ENCODE assay signal across 1 cellular context in the genomic region with DNA sequence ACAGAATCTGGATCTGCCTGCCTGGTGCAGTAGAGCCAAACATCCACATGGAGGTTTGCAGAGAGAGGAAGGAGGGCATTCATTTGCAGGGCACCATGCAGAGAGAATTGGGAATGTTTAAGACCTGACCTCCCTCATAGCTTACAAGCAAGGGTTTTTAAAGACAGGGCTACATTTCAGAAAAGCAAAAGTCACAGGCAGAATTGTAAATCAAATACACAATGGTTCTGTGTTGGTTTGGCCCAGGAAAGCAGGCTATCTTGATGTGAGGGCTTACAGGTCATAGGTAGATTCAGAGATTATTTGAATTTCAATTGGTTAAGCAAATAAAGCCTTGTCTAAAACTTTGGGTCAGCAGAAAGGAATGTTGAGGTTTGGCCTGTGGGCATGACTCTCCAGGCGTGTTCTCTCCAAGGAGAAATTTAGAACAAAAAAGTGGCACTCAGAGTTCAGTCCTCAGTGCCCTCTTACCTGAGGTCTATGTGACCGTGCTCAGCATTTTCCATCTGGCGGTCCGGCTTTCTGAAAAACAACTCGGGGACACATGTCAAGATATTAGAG.
TF ChIP-seq lines count a peak whose summit lies in the region.

No MANE protein-coding gene starts in this region.

TF ChIP-seq in HCT116, 20 proteins besides CTCF, POLR2A, EP300 and RAD21 (continued from another document):
- TF ChIP-seq SP1 (IDR thresholded peaks at IDR 0.05; ENCODE audit: low read depth), result no peak
- no peak for TF ChIP-seq EGR1 (IDR thresholded peaks at IDR 0.05; ENCODE audit: low read depth)
- no peak for TF ChIP-seq ZBTB33 (IDR thresholded peaks at IDR 0.05; ENCODE audit: extremely low read depth, insufficient replicate concordance, low read length)
- no peak for TF ChIP-seq EZH2 (IDR thresholded peaks at IDR 0.05)
- no peak for TF ChIP-seq CBX3 (IDR thresholded peaks at IDR 0.05; ENCODE audit: low read depth)
- no peak for TF ChIP-seq SIN3A (IDR thresholded peaks at IDR 0.05; ENCODE audit: low read depth)
